10 cellular contexts compared by ENCODE assay signal in the genomic region with DNA sequence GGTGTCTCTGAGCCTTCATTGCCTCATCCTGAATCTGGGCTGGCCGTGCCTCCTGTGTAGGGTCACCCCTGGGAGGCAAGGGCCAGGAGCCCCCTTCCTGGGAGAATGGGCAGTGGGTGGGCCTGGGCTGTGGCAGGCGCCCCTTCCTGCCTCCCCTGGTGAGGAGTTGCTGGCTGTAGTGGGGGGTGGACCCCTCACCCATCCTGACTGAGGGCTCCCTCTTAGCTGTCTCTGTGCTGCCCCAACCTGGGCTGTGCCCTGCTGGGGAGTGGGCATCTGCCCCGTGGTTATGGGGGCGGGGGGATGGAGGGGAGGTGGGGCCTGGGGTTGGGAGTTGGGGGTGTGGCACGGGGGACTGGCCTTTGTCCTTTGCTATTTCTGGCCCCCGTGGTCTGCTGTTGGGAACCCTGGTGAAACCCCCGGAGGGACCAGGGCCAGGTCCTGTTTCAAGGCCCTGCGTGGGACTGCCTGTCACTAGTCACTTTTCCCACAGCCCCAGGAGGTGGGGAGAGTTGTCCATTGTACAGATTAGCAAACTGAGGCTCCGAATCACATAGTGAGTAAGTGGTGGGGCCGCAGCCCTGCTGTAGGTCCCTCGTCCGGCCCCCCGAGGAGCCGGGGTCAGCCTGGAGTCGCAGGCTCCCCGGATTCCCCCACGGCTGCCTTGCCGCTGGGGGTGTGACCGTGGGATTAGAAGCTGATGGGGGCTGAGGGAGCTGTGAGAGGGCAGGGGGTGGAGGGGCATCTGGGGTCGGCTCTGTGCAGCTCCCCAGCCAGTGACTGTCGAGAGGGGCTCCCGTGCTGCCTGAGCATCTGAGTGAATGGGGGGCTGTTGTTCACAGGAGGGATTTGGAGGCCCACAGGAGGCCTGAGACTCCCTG. TPM values are rescaled to one million over a fixed set of nuclear protein-coding genes. Genes with fewer than 3 reads are reported as not detected.
DNase-seq lines count a peak whose midpoint lies in the region; ATAC-seq and TF ChIP-seq lines count a peak whose summit lies in the region.
"Had no signal": no experiment of that assay in that cellular context is flagged by ENCODE, and none has a peak within 500 bp of the region (broad histone marks: within the 10 kb centered on the region; RNA-seq: fewer than 3 reads in every experiment).

No MANE protein-coding gene starts in this region.

- peaks cover 0 to 16% of the 10 kb centered on the region in 2 experiments for H3K36me3 ChIP-seq in SK-N-SH (replicated peaks in 1 of 2; ENCODE audit: control insufficient read depth in 1 of 2, insufficient read depth in 2 of 2, low read length in 1 of 2)
- no peaks in the 10 kb centered on the region for H3K36me3 ChIP-seq in iPS-20b (ENCODE audit: insufficient read depth, low read depth, low read length)

- H3K9ac ChIP-seq in SK-N-SH (peak overlapping the region; percentile 85; the same call in 1 of the 2 replicates), iPS-20b (ENCODE audit: low read depth, low read length) (peak overlapping the region; percentile 85; the same call in 1 of the 2 replicates)

- H3K79me2 ChIP-seq in SK-N-SH (ENCODE audit: insufficient read depth) = peaks cover 76% of the 10 kb centered on the region

- H3K4me1 ChIP-seq in SK-N-SH (ENCODE audit: control insufficient read depth in 1 of 2, insufficient read depth in 2 of 2, low read depth in 1 of 2, low read length in 1 of 2) = peaks cover 33 to 77% of the 10 kb centered on the region in 2 experiments; a peak in 3 of 4 replicates
- H3K4me1 ChIP-seq in iPS-20b (ENCODE audit: insufficient read depth, low read length) = peaks cover 5% of the 10 kb centered on the region; the same call in 1 of the 2 replicates

- TF ChIP-seq EP300 in SK-N-SH (IDR thresholded peaks at IDR 0.05; ENCODE audit: borderline replicate concordance in 1 of 2, low read depth in 1 of 2, low read length in 1 of 2) = no peak

- ATAC-seq in SK-N-SH treated with all-trans-retinoic acid at 6 μM for 48 hours = no peak
- ATAC-seq in activated naive CD8-positive, alpha-beta T cell treated with anti-CD3 and anti-CD28 coated beads, Interleukin-2, amount 50 U/mL, for 24 hours = no peak
- ATAC-seq in stimulated activated naive B cell treated with anti-CD40 and anti-IgM and Interleukin-4, amounts not matched to agents 10 μg/mL and 1 μg/mL and 100 μg/mL, for 72 hours (replicated peaks) = no peak
- ATAC-seq in GM18907 (IDR thresholded peaks at IDR 0.05; ENCODE audit: unreplicated experiment) = no peak
- ATAC-seq in omental fat pad (ENCODE audit: low FRiP score) = no peak

- no peak for TF ChIP-seq CTCF in SK-N-SH (IDR thresholded peaks at IDR 0.05)
- no peak for TF ChIP-seq CTCF in omental fat pad (IDR thresholded peaks at IDR 0.05)

- H3K4me3 Mint-ChIP-seq in activated naive CD8-positive, alpha-beta T cell treated with anti-CD3 and anti-CD28 coated beads, Interleukin-2, amount 50 U/mL, for 24 hours = peak overlapping the region; percentile 92
- H3K4me3 Mint-ChIP-seq in stimulated activated naive B cell treated with anti-CD40 and anti-IgM and Interleukin-4, amounts not matched to agents 10 μg/mL and 1 μg/mL and 100 μg/mL, for 72 hours = peak overlapping the region; percentile 97 to 100

- CTCF ChIA-PET in SK-N-SH (lab: Yijun Ruan, JAX) = interaction anchor here (0.6 to 1.4 kb wide), 4 partner anchors 11 to 152 kb away, joined by 3 to 4 read pairs (median 4); no protein-coding TSS in a partner anchor

- no peaks in the 10 kb centered on the region for H3K36me3 Mint-ChIP-seq in activated naive CD8-positive, alpha-beta T cell treated with anti-CD3 and anti-CD28 coated beads, Interleukin-2, amount 50 U/mL, for 24 hours (ENCODE audit: low read depth)
- peaks cover 10 to 27% of the 10 kb centered on the region in 2 donors for H3K36me3 Mint-ChIP-seq in stimulated activated naive B cell treated with anti-CD40 and anti-IgM and Interleukin-4, amounts not matched to agents 10 μg/mL and 1 μg/mL and 100 μg/mL, for 72 hours

- H3K9me3 Mint-ChIP-seq in activated naive CD8-positive, alpha-beta T cell treated with anti-CD3 and anti-CD28 coated beads, Interleukin-2, amount 50 U/mL, for 24 hours = no peaks in the 10 kb centered on the region
- H3K9me3 Mint-ChIP-seq in stimulated activated naive B cell treated with anti-CD40 and anti-IgM and Interleukin-4, amounts not matched to agents 10 μg/mL and 1 μg/mL and 100 μg/mL, for 72 hours = no peaks in the 10 kb centered on the region

- DNase-seq in SK-N-SH = no peak
- DNase-seq in activated naive CD8-positive, alpha-beta T cell treated with anti-CD3 and anti-CD28 coated beads, Interleukin-2, amount 50 U/mL, for 24 hours = no peak
- DNase-seq in stimulated activated naive B cell treated with anti-CD40 and anti-IgM and Interleukin-4, amounts not matched to agents 10 μg/mL and 1 μg/mL and 100 μg/mL, for 72 hours = no peak
- DNase-seq in AG08395 (ENCODE audit: low spot score) = no peak
- DNase-seq in omental fat pad (ENCODE audit: low spot score) = no peak
- DNase-seq: NCI-H2029 had no signal

- peak overlapping the region; percentile 89 to 92 for H3K27ac ChIP-seq in SK-N-SH (ENCODE audit: low read depth in 2 of 2, low read length in 1 of 2)
- H3K27ac ChIP-seq in iPS-20b (ENCODE audit: low read length) = no peak overlapping the region
- H3K27ac ChIP-seq: 22Rv1 had no signal

- POLR2A ChIA-PET in SK-N-SH (lab: Yijun Ruan, JAX) = interaction anchor here (0.9 to 1.5 kb wide), 2 partner anchors 10 to 12 kb away, joined by 3 to 8 read pairs; no protein-coding TSS in a partner anchor

- H3K9me2 ChIP-seq in SK-N-SH = no peaks in the 10 kb centered on the region

- peaks cover 68% of the 10 kb centered on the region for H4K20me1 ChIP-seq in SK-N-SH (ENCODE audit: insufficient read depth)

- H3K27me3 Mint-ChIP-seq in activated naive CD8-positive, alpha-beta T cell treated with anti-CD3 and anti-CD28 coated beads, Interleukin-2, amount 50 U/mL, for 24 hours = no peaks in the 10 kb centered on the region
- no peaks in the 10 kb centered on the region for H3K27me3 Mint-ChIP-seq in stimulated activated naive B cell treated with anti-CD40 and anti-IgM and Interleukin-4, amounts not matched to agents 10 μg/mL and 1 μg/mL and 100 μg/mL, for 72 hours

- WGBS in SK-N-SH (ENCODE audit: low lambda C conversion rate) = 77% methylated on average over 17 of the region's 22 CpGs

- H3F3A ChIP-seq in SK-N-SH (replicated peaks; ENCODE audit: insufficient read depth) = peaks cover 12% of the 10 kb centered on the region

- H3K9me3 ChIP-seq in SK-N-SH (no peaks in the 10 kb centered on the region), iPS-20b (ENCODE audit: insufficient read depth, low read depth, low read length) (no peaks in the 10 kb centered on the region)

- TF ChIP-seq RAD21 in SK-N-SH (IDR thresholded peaks at IDR 0.05; ENCODE audit: low read length) = no peak

- peak overlapping the region; percentile 77 to 94 for H3K4me3 ChIP-seq in SK-N-SH (ENCODE audit: low read depth in 2 of 2, low read length in 1 of 2)
- H3K4me3 ChIP-seq in iPS-20b (ENCODE audit: low read length) = peak overlapping the region; percentile 89; the same call in 1 of the 2 replicates

- peaks cover 18% of the 10 kb centered on the region for H3K4me1 Mint-ChIP-seq in activated naive CD8-positive, alpha-beta T cell treated with anti-CD3 and anti-CD28 coated beads, Interleukin-2, amount 50 U/mL, for 24 hours
- H3K4me1 Mint-ChIP-seq in stimulated activated naive B cell treated with anti-CD40 and anti-IgM and Interleukin-4, amounts not matched to agents 10 μg/mL and 1 μg/mL and 100 μg/mL, for 72 hours = peaks cover 36 to 76% of the 10 kb centered on the region in 2 donors

- peak overlapping the region; percentile 18 for H3K27ac Mint-ChIP-seq in activated naive CD8-positive, alpha-beta T cell treated with anti-CD3 and anti-CD28 coated beads, Interleukin-2, amount 50 U/mL, for 24 hours
- H3K27ac Mint-ChIP-seq in stimulated activated naive B cell treated with anti-CD40 and anti-IgM and Interleukin-4, amounts not matched to agents 10 μg/mL and 1 μg/mL and 100 μg/mL, for 72 hours = peak overlapping the region; percentile 88

- no peak overlapping the region for H2AFZ ChIP-seq in SK-N-SH (ENCODE audit: low read depth)

- H3K4me2 ChIP-seq in SK-N-SH = peak overlapping the region; percentile 98

- H3K27me3 ChIP-seq in SK-N-SH (ENCODE audit: insufficient read depth) = no peaks in the 10 kb centered on the region
- H3K27me3 ChIP-seq in iPS-20b (ENCODE audit: insufficient read depth, low read length) = no peaks in the 10 kb centered on the region

TF ChIP-seq in SK-N-SH treated with all-trans-retinoic acid at 6 μM for 48 hours, 23 proteins besides CTCF, POLR2A, EP300 and RAD21 (continues in another document):
- TF ChIP-seq RARB (CRISPR knock-in tag; IDR thresholded peaks at IDR 0.05) (no peak), GLIS3 (CRISPR knock-in tag; IDR thresholded peaks at IDR 0.05) (no peak)
- TF ChIP-seq, protein P1, sequence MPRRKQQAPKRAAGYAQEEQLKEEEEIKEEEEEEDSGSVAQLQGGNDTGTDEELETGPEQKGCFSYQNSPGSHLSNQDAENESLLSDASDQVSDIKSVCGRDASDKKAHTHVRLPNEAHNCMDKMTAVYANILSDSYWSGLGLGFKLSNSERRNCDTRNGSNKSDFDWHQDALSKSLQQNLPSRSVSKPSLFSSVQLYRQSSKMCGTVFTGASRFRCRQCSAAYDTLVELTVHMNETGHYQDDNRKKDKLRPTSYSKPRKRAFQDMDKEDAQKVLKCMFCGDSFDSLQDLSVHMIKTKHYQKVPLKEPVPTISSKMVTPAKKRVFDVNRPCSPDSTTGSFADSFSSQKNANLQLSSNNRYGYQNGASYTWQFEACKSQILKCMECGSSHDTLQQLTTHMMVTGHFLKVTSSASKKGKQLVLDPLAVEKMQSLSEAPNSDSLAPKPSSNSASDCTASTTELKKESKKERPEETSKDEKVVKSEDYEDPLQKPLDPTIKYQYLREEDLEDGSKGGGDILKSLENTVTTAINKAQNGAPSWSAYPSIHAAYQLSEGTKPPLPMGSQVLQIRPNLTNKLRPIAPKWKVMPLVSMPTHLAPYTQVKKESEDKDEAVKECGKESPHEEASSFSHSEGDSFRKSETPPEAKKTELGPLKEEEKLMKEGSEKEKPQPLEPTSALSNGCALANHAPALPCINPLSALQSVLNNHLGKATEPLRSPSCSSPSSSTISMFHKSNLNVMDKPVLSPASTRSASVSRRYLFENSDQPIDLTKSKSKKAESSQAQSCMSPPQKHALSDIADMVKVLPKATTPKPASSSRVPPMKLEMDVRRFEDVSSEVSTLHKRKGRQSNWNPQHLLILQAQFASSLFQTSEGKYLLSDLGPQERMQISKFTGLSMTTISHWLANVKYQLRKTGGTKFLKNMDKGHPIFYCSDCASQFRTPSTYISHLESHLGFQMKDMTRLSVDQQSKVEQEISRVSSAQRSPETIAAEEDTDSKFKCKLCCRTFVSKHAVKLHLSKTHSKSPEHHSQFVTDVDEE (CRISPR knock-in tag; IDR thresholded peaks at IDR 0.05) = no peak

RNA-seq across cellular contexts. Expression of a gene that starts 2.7 kb away (rescaled TPM):
- 65.3 and 105 TPM in 2 replicates for polyA plus RNA-seq in SK-N-SH (2012; rRNA removed)
- 44.6 and 83.8 TPM in 2 replicates for polyA plus RNA-seq in SK-N-SH (2012; cell fraction: cytosol; rRNA removed)
- 139 and 151 TPM in 2 replicates for polyA plus RNA-seq in SK-N-SH (2012; cell fraction: nucleus; rRNA removed)
- total RNA-seq in omental fat pad = 10 to 100 TPM; 21.5 to 62.6 (median 29.3) TPM

RNA-seq across cellular contexts. Expression of a gene that starts 53.5 kb away (rescaled TPM):
- polyA plus RNA-seq in SK-N-SH (2012; rRNA removed) = 0.15 and 0.19 TPM in 2 replicates
- polyA plus RNA-seq in SK-N-SH (2012; cell fraction: cytosol; rRNA removed) = 0.04 and 0.12 TPM in 2 replicates
- 0.29 and 0.69 TPM in 2 replicates for polyA plus RNA-seq in SK-N-SH (2012; cell fraction: nucleus; rRNA removed)
- total RNA-seq in omental fat pad = 1 to 10 TPM in 1 of 4 donors, under 1 TPM in 1, not detected in 2; 0.19 to 1.1 TPM
